ENCODE assay signal across 8 cellular contexts in the genomic region with DNA sequence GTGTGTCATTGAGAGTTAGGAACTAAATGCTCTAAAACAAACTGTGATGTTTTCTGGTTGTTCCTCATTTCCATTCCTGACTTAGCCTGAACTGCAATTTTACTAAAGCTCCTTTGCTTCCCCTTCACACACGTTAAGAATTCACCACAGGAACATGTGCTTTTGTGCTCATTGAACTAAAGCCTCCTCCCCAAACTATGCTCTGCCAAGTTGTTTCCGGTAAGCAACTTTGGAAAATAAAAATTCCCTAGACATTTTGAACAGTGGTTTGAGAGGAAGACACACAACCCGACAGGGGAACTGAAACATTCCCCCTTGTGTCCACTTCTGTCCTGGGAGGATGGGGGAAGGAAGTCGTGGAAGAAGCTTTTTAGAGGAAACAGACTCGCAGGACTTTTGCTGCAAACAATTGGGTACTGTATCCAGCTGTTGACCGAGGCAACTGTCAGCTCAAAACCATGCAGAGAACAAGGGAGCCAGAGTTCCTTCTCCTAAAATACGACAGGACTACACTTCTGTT.
A peak's percentile ranks its signal among the peaks of the same experiment; 100 is the strongest.
DNase-seq lines count a peak whose midpoint lies in the region; ATAC-seq and TF ChIP-seq lines count a peak whose summit lies in the region.

No MANE protein-coding gene starts in this region.

- H3K9me3 Mint-ChIP-seq in stimulated activated naive CD8-positive, alpha-beta T cell treated with anti-CD3 and anti-CD28 coated beads, Interleukin-15, Interleukin-2, amounts not matched to agents 100 ng/mL and 50 ng/mL, for 24 hours = no peaks in the 10 kb centered on the region
- no peaks in the 10 kb centered on the region for H3K9me3 Mint-ChIP-seq in stimulated activated naive CD8-positive, alpha-beta T cell treated with anti-CD3 and anti-CD28 coated beads, Interleukin-15, amount 100 ng/mL, for 72 hours

- no peaks in the 10 kb centered on the region for H3K36me3 ChIP-seq in testis (ENCODE audit: low read depth, missing control alignments)

- H3K9me3 ChIP-seq in testis = no peaks in the 10 kb centered on the region

- H3K4me1 Mint-ChIP-seq in stimulated activated naive CD8-positive, alpha-beta T cell treated with anti-CD3 and anti-CD28 coated beads, Interleukin-15, Interleukin-2, amounts not matched to agents 100 ng/mL and 50 ng/mL, for 24 hours (ENCODE audit: low read depth) = peaks cover 30% of the 10 kb centered on the region
- H3K4me1 Mint-ChIP-seq in stimulated activated naive CD8-positive, alpha-beta T cell treated with anti-CD3 and anti-CD28 coated beads, Interleukin-15, amount 100 ng/mL, for 72 hours = peaks cover 13% of the 10 kb centered on the region

- peak overlapping the region; percentile 29 for H3K27ac Mint-ChIP-seq in stimulated activated naive CD8-positive, alpha-beta T cell treated with anti-CD3 and anti-CD28 coated beads, Interleukin-15, Interleukin-2, amounts not matched to agents 100 ng/mL and 50 ng/mL, for 24 hours
- H3K27ac Mint-ChIP-seq in stimulated activated naive CD8-positive, alpha-beta T cell treated with anti-CD3 and anti-CD28 coated beads, Interleukin-15, amount 100 ng/mL, for 72 hours = no peak overlapping the region

- 19 to 21% methylated on average over 7 of the region's 7 CpGs for WGBS in testis, 2 donors

- peak overlapping the region; percentile 46 to 62 for H3K27ac ChIP-seq in testis

- no peak for DNase-seq in stimulated activated naive CD8-positive, alpha-beta T cell treated with anti-CD3 and anti-CD28 coated beads, Interleukin-15, amount 100 ng/mL, for 72 hours
- DNase-seq in astrocyte of the hippocampus (ENCODE audit: low read depth, low spot score) = peak; percentile 71
- DNase-seq in left colon = no peak
- DNase-seq in testis = peak; percentile 18
- no peak for DNase-seq in HuH-7 (ENCODE audit: low spot score)

- intact Hi-C loops in left colon (cut with DNase I, micrococcal nuclease) (no loop called here), testis (cut with DNase I; ENCODE audit: low total_unique reads) (no loop called here)

- TF ChIP-seq POLR2A in testis (IDR thresholded peaks at IDR 0.05) = no peak

- H3K4me1 ChIP-seq in testis = peaks cover 28% of the 10 kb centered on the region

- no peak overlapping the region for H3K4me3 ChIP-seq in testis

- no peak for TF ChIP-seq CTCF in testis (IDR thresholded peaks at IDR 0.05)

- no peaks in the 10 kb centered on the region for H3K27me3 ChIP-seq in testis

- H3K36me3 Mint-ChIP-seq in stimulated activated naive CD8-positive, alpha-beta T cell treated with anti-CD3 and anti-CD28 coated beads, Interleukin-15, Interleukin-2, amounts not matched to agents 100 ng/mL and 50 ng/mL, for 24 hours (ENCODE audit: low read depth) = no peaks in the 10 kb centered on the region

- no peak for ATAC-seq in stimulated activated naive CD8-positive, alpha-beta T cell treated with anti-CD3 and anti-CD28 coated beads, Interleukin-15, amount 100 ng/mL, for 72 hours
- ATAC-seq in left colon = peak; percentile 45
- no peak for ATAC-seq in GM18909 (IDR thresholded peaks at IDR 0.05; ENCODE audit: poor library complexity, unreplicated experiment)
- ATAC-seq in GM19351 (IDR thresholded peaks at IDR 0.05; ENCODE audit: unreplicated experiment) = no peak

- peak overlapping the region; percentile 12 for H3K4me3 Mint-ChIP-seq in stimulated activated naive CD8-positive, alpha-beta T cell treated with anti-CD3 and anti-CD28 coated beads, Interleukin-15, Interleukin-2, amounts not matched to agents 100 ng/mL and 50 ng/mL, for 24 hours
- H3K4me3 Mint-ChIP-seq in stimulated activated naive CD8-positive, alpha-beta T cell treated with anti-CD3 and anti-CD28 coated beads, Interleukin-15, amount 100 ng/mL, for 72 hours = no peak overlapping the region

- H3K27me3 Mint-ChIP-seq in stimulated activated naive CD8-positive, alpha-beta T cell treated with anti-CD3 and anti-CD28 coated beads, Interleukin-15, Interleukin-2, amounts not matched to agents 100 ng/mL and 50 ng/mL, for 24 hours = peaks cover 7% of the 10 kb centered on the region
- H3K27me3 Mint-ChIP-seq in stimulated activated naive CD8-positive, alpha-beta T cell treated with anti-CD3 and anti-CD28 coated beads, Interleukin-15, amount 100 ng/mL, for 72 hours = peaks cover 38% of the 10 kb centered on the region

Comparison
In these comparisons a context has a peak if more than half of its experiments do, and no peak if none do; other contexts are left out.
1. DNase-seq: peak in astrocyte of the hippocampus (single experiment) and testis (single experiment); none in stimulated activated naive CD8-positive, alpha-beta T cell treated with anti-CD3 and anti-CD28 coated beads, Interleukin-15, amount 100 ng/mL, for 72 hours (0 of 2), left colon (0 of 2) and HuH-7 (single experiment).